In genomic region chr1:153921080-153921802, GRCh38 we compare ENCODE assay signal across 8 cellular contexts.
DNase-seq lines count a peak whose midpoint lies in the region; ATAC-seq and TF ChIP-seq lines count a peak whose summit lies in the region.

No MANE protein-coding gene starts in this region.

- DNase-seq in GM12865 (ENCODE audit: low read depth) (no peak), SK-N-MC (ENCODE audit: low read depth, low spot score) (no peak), fibroblast of pulmonary artery (ENCODE audit: low read depth) (no peak), retinal pigment epithelial cell (ENCODE audit: low read depth) (no peak)

- ATAC-seq in GM18867 (IDR thresholded peaks at IDR 0.05; ENCODE audit: unreplicated experiment) (no peak), GM19452 (IDR thresholded peaks at IDR 0.05; ENCODE audit: unreplicated experiment) (no peak), HG03521 (IDR thresholded peaks at IDR 0.05; ENCODE audit: unreplicated experiment) (no peak), HG03354 (IDR thresholded peaks at IDR 0.05; ENCODE audit: poor library complexity, severe bottlenecking, unreplicated experiment) (no peak)

- H3K9me3 ChIP-seq in SK-N-MC (ENCODE audit: low read depth, low read length), result no peaks in the 10 kb centered on the region

- H3K4me3 ChIP-seq in GM12865 (ENCODE audit: low read depth, low read length) (peak overlapping the region; percentile 94), SK-N-MC (peak overlapping the region; percentile 98), fibroblast of pulmonary artery (replicated peaks; ENCODE audit: low read depth, low read length) (peak overlapping the region; percentile 78), retinal pigment epithelial cell (ENCODE audit: low read length) (peak overlapping the region; percentile 84)

- TF ChIP-seq CTCF in GM12865 (IDR thresholded peaks at IDR 0.05; ENCODE audit: insufficient read depth, low read depth, low read length, missing control alignments) (no peak), fibroblast of pulmonary artery (IDR thresholded peaks at IDR 0.05; ENCODE audit: low read length, missing control alignments) (no peak), retinal pigment epithelial cell (conservative IDR thresholded peaks at IDR 0.05; ENCODE audit: low read depth, low read length) (no peak)

- H3K9ac ChIP-seq in SK-N-MC (ENCODE audit: insufficient read length), result peak overlapping the region; percentile 78

- H3K27ac ChIP-seq in SK-N-MC, result 0 out of 2 replicates have a peak overlapping the region, but pooled peaks have one; percentile 75

- H3K36me3 ChIP-seq in SK-N-MC (ENCODE audit: insufficient read depth, low read length), result peaks cover 8% of the 10 kb centered on the region
